1 cellular context compared by ENCODE assay signal in genomic region chr18:3655637-3656050, GRCh38.
A peak's percentile ranks its signal among the peaks of the same experiment; 100 is the strongest.
TF ChIP-seq lines count a peak whose summit lies in the region.

No MANE protein-coding gene starts in this region.

TF ChIP-seq in K562, 482 proteins besides CTCF, POLR2A, EP300 and RAD21 (continued from another document):
- TF ChIP-seq MXD1 (CRISPR knock-in tag; IDR thresholded peaks at IDR 0.05; ENCODE audit: borderline replicate concordance, poor library complexity, severe bottlenecking) (no peak), ZC3H11A (IDR thresholded peaks at IDR 0.05; ENCODE audit: low read depth, low read length) (no peak), ZNF316 (IDR thresholded peaks at IDR 0.05) (no peak), HOXB6 (CRISPR knock-in tag; IDR thresholded peaks at IDR 0.05; ENCODE audit: borderline replicate concordance) (no peak), LCOR (CRISPR knock-in tag; IDR thresholded peaks at IDR 0.05) (no peak), ZNF444 (CRISPR knock-in tag; IDR thresholded peaks at IDR 0.05) (no peak), MTA1 (IDR thresholded peaks at IDR 0.05; ENCODE audit: borderline replicate concordance) (no peak), CREB3 (tag; conservative IDR thresholded peaks at IDR 0.05; ENCODE audit: low read depth) (peak; percentile 94), POLR2B (IDR thresholded peaks at IDR 0.05; ENCODE audit: low read depth, partially characterized antibody) (no peak), ARID3B (CRISPR knock-in tag; IDR thresholded peaks at IDR 0.05; ENCODE audit: borderline replicate concordance) (peak; percentile 25; the same call in 1 of the 2 replicates), MYBL2 (IDR thresholded peaks at IDR 0.05; ENCODE audit: low read depth) (no peak), MYBL2 (CRISPR knock-in tag; IDR thresholded peaks at IDR 0.05; ENCODE audit: borderline replicate concordance) (no peak), KLF13 (tag; IDR thresholded peaks at IDR 0.05; ENCODE audit: borderline replicate concordance, low read depth) (no peak), EGR1 (conservative IDR thresholded peaks at IDR 0.05) (no peak), JUN (IDR thresholded peaks at IDR 0.05; ENCODE audit: borderline replicate concordance, low read depth, low read length) (no peak), JUN (CRISPR knock-in tag; IDR thresholded peaks at IDR 0.05; ENCODE audit: borderline replicate concordance) (no peak), ATF7 (IDR thresholded peaks at IDR 0.05) (no peak), MLLT1 (IDR thresholded peaks at IDR 0.05) (no peak), USF2 (CRISPR knock-in tag; IDR thresholded peaks at IDR 0.05) (no peak), PCBP1 (IDR thresholded peaks at IDR 0.05; ENCODE audit: low read depth, low read length, poor library complexity, severe bottlenecking) (no peak), DEAF1 (CRISPR knock-in tag; IDR thresholded peaks at IDR 0.05) (no peak), MBD2 (IDR thresholded peaks at IDR 0.05; ENCODE audit: borderline replicate concordance, low read depth) (no peak), DNMT1 (IDR thresholded peaks at IDR 0.05) (no peak), SRSF9 (IDR thresholded peaks at IDR 0.05; ENCODE audit: borderline replicate concordance, low read depth, low read length) (no peak), IRF9 (tag; IDR thresholded peaks at IDR 0.05) (no peak), E2F5 (CRISPR knock-in tag; IDR thresholded peaks at IDR 0.05) (no peak), SIN3B (IDR thresholded peaks at IDR 0.05; ENCODE audit: low read depth) (no peak), EWSR1 (IDR thresholded peaks at IDR 0.05; ENCODE audit: borderline replicate concordance, low read depth, partially characterized antibody) (no peak), NCOA6 (IDR thresholded peaks at IDR 0.05) (no peak), GABPA (tag; conservative IDR thresholded peaks at IDR 0.05; ENCODE audit: low read depth) (no peak), ZKSCAN3 (CRISPR knock-in tag; IDR thresholded peaks at IDR 0.05) (no peak), RFX5 (IDR thresholded peaks at IDR 0.05; ENCODE audit: low read depth, low read length) (no peak), SP2 (IDR thresholded peaks at IDR 0.05; ENCODE audit: extremely low read depth, low read depth, low read length, poor library complexity, severe bottlenecking) (no peak), ATF4 (CRISPR knock-in tag; IDR thresholded peaks at IDR 0.05) (peak; percentile 75), ZNF639 (CRISPR knock-in tag; conservative IDR thresholded peaks at IDR 0.05 in 1 of 2, IDR thresholded peaks at IDR 0.05 in 1 of 2) (no peak), KHSRP (IDR thresholded peaks at IDR 0.05) (no peak), BHLHE40 (IDR thresholded peaks at IDR 0.05; ENCODE audit: low read length) (no peak)
